ENCODE assay signal across 27 cellular contexts in genomic region chr12:1132309-1132708, GRCh38.
"Had no signal": no experiment of that assay in that cellular context is flagged by ENCODE, and none has a peak within 500 bp of the region (broad histone marks: within the 10 kb centered on the region; RNA-seq: fewer than 3 reads in every experiment).

No MANE protein-coding gene starts in this region.

- H3K27ac ChIP-seq: ascending aorta, SJSA1 had no signal

- H3K4me3 ChIP-seq: ascending aorta, MG63, SJSA1 had no signal

- H3K9me3 ChIP-seq: ascending aorta, MG63, SJSA1, SK-N-SH had no signal

- H3K4me1 ChIP-seq: ascending aorta, SJSA1 had no signal

- FAIRE-seq: TTC549 had no signal

- H3K27me3 ChIP-seq: ascending aorta, MG63, SJSA1 had no signal

- ATAC-seq: activated T-cell treated with anti-CD3 and anti-CD28 coated beads, Interleukin-2, amount 50 U/mL, for 72 hours; activated T-helper 17 cell treated with anti-CD3 and anti-CD28 coated beads, Interleukin-2, amount 50 U/mL, for 72 hours; Panc1 had no signal

- DNase-seq: activated B cell treated with CpG ODN at 0.5 μM for 24 hours; activated CD4-positive, alpha-beta memory T cell treated with anti-CD3 and anti-CD28 coated beads, Interleukin-2, amount 10 ng/mL, durations not matched to agents 7 days and 5 days; activated CD4-positive, alpha-beta T cell treated with anti-CD3 and anti-CD28 coated beads for 48 hours; activated CD4-positive, CD25-positive, alpha-beta regulatory T cell treated with anti-CD3 and anti-CD28 coated beads, Interleukin-2, amount 50 U/mL, for 72 hours; activated effector memory CD4-positive, alpha-beta T cell treated with anti-CD3 and anti-CD28 coated beads, Interleukin-2, amount 50 U/mL, for 16 hours; activated naive CD4-positive, alpha-beta T cell; activated naive CD8-positive, alpha-beta T cell treated with anti-CD3 and anti-CD28 coated beads, Interleukin-2, amount 10 ng/mL, durations not matched to agents 7 days and 5 days; activated T-cell treated with anti-CD3 and anti-CD28 coated beads, Interleukin-2, amount 50 U/mL, for 1 hour; activated T-cell treated with anti-CD3 and anti-CD28 coated beads, Interleukin-2, amount 50 U/mL, for 72 hours; central memory CD4-positive, alpha-beta T cell; Karpas-422; NCI-H1048; NCI-H1105 treated with DMSO at 0.1 percent for 48 hours; NCI-H1436; NCI-H1694 treated with DMSO at 0.1 percent for 48 hours; NCI-H2029; NCI-H345; NCI-H524 treated with DMSO at 0.1 percent for 48 hours; RPMI8226; SHP77 treated with DMSO at 0.1 percent for 48 hours; SK-N-SH had no signal

- H3K36me3 ChIP-seq: ascending aorta, SJSA1 had no signal

- H3K9ac ChIP-seq: SK-N-SH had no signal

- H3K4me2 ChIP-seq: SK-N-SH had no signal
